In the genomic region with DNA sequence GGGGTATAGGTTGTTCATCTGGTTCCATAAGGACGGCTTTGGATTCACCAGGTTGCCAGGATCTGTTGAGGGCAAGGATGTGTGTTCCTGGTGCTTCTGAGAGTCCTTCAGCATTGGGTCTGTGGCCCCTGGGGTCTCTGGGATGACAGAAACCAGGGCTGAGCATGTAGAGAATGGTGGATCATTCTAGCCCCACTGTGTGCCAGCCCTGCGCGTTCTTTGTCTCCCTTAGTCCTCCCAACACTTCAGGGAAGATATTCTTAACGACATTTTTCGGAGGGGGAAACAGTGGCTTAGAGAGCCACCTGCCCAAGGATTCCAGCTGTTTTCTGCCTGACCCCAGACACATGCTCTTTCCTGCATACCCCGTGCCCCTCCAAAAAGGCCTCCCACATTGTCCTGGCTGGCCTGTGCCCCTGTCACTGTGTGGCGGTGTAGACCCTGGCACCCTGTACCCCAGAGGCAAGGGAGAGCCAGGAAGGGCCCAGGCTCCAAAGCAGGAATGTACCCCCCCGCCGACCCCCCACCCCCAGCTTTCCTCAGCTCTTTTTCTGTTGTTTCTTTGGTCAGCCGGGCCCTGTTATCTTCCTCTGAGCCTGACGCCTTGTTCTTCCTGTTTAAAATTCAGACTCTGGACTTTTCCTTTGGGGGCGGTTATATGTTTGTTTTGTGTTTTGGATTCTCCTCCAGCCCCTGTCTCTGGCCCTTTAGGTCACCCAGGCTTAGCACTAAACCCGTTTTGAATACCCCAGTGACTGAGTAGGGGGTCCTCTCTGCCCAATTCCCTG, we compare ENCODE assay signal across 2 cellular contexts.
TF ChIP-seq lines count a peak whose summit lies in the region.

No MANE protein-coding gene starts in this region.

TF ChIP-seq in GM23338, 12 proteins besides CTCF, POLR2A, EP300 and RAD21 (continues in another document):
- TF ChIP-seq, protein P1, sequence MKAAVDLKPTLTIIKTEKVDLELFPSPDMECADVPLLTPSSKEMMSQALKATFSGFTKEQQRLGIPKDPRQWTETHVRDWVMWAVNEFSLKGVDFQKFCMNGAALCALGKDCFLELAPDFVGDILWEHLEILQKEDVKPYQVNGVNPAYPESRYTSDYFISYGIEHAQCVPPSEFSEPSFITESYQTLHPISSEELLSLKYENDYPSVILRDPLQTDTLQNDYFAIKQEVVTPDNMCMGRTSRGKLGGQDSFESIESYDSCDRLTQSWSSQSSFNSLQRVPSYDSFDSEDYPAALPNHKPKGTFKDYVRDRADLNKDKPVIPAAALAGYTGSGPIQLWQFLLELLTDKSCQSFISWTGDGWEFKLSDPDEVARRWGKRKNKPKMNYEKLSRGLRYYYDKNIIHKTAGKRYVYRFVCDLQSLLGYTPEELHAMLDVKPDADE (IDR thresholded peaks at IDR 0.05), result no peak
- TF ChIP-seq ZNF331 (CRISPR knock-in tag; IDR thresholded peaks at IDR 0.05; ENCODE audit: low read depth) (no peak), NANOG (IDR thresholded peaks at IDR 0.05; ENCODE audit: borderline replicate concordance) (no peak), STAT1 (IDR thresholded peaks at IDR 0.05; ENCODE audit: unreplicated experiment) (no peak), POLR2AphosphoS5 (IDR thresholded peaks at IDR 0.05; ENCODE audit: low read depth) (no peak), CREB1 (CRISPR knock-in tag; IDR thresholded peaks at IDR 0.05; ENCODE audit: low read depth) (no peak), JUNB (IDR thresholded peaks at IDR 0.05; ENCODE audit: unreplicated experiment) (no peak)
- TF ChIP-seq, protein P2, sequence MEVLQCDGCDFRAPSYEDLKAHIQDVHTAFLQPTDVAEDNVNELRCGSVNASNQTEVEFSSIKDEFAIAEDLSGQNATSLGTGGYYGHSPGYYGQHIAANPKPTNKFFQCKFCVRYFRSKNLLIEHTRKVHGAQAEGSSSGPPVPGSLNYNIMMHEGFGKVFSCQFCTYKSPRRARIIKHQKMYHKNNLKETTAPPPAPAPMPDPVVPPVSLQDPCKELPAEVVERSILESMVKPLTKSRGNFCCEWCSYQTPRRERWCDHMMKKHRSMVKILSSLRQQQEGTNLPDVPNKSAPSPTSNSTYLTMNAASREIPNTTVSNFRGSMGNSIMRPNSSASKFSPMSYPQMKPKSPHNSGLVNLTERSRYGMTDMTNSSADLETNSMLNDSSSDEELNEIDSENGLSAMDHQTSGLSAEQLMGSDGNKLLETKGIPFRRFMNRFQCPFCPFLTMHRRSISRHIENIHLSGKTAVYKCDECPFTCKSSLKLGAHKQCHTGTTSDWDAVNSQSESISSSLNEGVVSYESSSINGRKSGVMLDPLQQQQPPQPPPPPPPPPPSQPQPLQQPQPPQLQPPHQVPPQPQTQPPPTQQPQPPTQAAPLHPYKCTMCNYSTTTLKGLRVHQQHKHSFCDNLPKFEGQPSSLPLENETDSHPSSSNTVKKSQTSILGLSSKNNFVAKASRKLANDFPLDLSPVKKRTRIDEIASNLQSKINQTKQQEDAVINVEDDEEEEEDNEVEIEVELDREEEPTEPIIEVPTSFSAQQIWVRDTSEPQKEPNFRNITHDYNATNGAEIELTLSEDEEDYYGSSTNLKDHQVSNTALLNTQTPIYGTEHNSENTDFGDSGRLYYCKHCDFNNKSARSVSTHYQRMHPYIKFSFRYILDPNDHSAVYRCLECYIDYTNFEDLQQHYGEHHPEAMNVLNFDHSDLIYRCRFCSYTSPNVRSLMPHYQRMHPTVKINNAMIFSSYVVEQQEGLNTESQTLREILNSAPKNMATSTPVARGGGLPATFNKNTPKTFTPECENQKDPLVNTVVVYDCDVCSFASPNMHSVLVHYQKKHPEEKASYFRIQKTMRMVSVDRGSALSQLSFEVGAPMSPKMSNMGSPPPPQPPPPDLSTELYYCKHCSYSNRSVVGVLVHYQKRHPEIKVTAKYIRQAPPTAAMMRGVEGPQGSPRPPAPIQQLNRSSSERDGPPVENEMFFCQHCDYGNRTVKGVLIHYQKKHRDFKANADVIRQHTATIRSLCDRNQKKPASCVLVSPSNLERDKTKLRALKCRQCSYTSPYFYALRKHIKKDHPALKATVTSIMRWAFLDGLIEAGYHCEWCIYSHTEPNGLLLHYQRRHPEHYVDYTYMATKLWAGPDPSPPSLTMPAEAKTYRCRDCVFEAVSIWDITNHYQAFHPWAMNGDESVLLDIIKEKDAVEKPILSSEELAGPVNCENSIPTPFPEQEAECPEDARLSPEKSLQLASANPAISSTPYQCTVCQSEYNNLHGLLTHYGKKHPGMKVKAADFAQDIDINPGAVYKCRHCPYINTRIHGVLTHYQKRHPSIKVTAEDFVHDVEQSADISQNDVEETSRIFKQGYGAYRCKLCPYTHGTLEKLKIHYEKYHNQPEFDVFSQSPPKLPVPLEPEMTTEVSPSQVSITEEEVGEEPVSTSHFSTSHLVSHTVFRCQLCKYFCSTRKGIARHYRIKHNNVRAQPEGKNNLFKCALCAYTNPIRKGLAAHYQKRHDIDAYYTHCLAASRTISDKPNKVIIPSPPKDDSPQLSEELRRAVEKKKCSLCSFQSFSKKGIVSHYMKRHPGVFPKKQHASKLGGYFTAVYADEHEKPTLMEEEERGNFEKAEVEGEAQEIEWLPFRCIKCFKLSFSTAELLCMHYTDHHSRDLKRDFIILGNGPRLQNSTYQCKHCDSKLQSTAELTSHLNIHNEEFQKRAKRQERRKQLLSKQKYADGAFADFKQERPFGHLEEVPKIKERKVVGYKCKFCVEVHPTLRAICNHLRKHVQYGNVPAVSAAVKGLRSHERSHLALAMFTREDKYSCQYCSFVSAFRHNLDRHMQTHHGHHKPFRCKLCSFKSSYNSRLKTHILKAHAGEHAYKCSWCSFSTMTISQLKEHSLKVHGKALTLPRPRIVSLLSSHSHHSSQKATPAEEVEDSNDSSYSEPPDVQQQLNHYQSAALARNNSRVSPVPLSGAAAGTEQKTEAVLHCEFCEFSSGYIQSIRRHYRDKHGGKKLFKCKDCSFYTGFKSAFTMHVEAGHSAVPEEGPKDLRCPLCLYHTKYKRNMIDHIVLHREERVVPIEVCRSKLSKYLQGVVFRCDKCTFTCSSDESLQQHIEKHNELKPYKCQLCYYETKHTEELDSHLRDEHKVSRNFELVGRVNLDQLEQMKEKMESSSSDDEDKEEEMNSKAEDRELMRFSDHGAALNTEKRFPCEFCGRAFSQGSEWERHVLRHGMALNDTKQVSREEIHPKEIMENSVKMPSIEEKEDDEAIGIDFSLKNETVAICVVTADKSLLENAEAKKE (CRISPR knock-in tag; IDR thresholded peaks at IDR 0.05), result no peak

TF ChIP-seq in K562, 482 proteins besides CTCF, POLR2A, EP300 and RAD21:
- TF ChIP-seq, protein P3, sequence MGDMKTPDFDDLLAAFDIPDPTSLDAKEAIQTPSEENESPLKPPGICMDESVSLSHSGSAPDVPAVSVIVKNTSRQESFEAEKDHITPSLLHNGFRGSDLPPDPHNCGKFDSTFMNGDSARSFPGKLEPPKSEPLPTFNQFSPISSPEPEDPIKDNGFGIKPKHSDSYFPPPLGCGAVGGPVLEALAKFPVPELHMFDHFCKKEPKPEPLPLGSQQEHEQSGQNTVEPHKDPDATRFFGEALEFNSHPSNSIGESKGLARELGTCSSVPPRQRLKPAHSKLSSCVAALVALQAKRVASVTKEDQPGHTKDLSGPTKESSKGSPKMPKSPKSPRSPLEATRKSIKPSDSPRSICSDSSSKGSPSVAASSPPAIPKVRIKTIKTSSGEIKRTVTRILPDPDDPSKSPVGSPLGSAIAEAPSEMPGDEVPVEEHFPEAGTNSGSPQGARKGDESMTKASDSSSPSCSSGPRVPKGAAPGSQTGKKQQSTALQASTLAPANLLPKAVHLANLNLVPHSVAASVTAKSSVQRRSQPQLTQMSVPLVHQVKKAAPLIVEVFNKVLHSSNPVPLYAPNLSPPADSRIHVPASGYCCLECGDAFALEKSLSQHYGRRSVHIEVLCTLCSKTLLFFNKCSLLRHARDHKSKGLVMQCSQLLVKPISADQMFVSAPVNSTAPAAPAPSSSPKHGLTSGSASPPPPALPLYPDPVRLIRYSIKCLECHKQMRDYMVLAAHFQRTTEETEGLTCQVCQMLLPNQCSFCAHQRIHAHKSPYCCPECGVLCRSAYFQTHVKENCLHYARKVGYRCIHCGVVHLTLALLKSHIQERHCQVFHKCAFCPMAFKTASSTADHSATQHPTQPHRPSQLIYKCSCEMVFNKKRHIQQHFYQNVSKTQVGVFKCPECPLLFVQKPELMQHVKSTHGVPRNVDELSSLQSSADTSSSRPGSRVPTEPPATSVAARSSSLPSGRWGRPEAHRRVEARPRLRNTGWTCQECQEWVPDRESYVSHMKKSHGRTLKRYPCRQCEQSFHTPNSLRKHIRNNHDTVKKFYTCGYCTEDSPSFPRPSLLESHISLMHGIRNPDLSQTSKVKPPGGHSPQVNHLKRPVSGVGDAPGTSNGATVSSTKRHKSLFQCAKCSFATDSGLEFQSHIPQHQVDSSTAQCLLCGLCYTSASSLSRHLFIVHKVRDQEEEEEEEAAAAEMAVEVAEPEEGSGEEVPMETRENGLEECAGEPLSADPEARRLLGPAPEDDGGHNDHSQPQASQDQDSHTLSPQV (IDR thresholded peaks at IDR 0.05), result peak; percentile 55; the same call in 1 of the 2 replicates
- TF ChIP-seq SNIP1 (IDR thresholded peaks at IDR 0.05; ENCODE audit: low read depth), result no peak
- peak; percentile 83 for TF ChIP-seq ZKSCAN1 (IDR thresholded peaks at IDR 0.05; ENCODE audit: low read depth, low read length)
- no peak for TF ChIP-seq RB1 (IDR thresholded peaks at IDR 0.05; ENCODE audit: low read depth)
